Comparison of ENCODE assay signal across 8 cellular contexts in genomic region chr1:226912587-226913176, GRCh38. TPM values are rescaled to one million over a fixed set of nuclear protein-coding genes. Genes with fewer than 3 reads are reported as not detected.
DNase-seq lines count a peak whose midpoint lies in the region; ATAC-seq and TF ChIP-seq lines count a peak whose summit lies in the region.

No MANE protein-coding gene starts in this region.

- peaks cover 4% of the 10 kb centered on the region for H3K36me3 Mint-ChIP-seq in T-helper 2 cell treated with Interferon-gamma antibody and Interleukin-4, amounts not matched to agents 5 μg/mL and 100 μg/mL, for 36 hours (ENCODE audit: low read depth)

- no peak overlapping the region for H3K4me3 Mint-ChIP-seq in T-helper 2 cell treated with Interferon-gamma antibody and Interleukin-4, amounts not matched to agents 5 μg/mL and 100 μg/mL, for 36 hours

- peak in 3 of 5 experiments; percentile 4 to 58 (median 13) for DNase-seq in T-helper 2 cell
- DNase-seq in T-helper 2 cell treated with Interferon-gamma antibody and Interleukin-4, amounts not matched to agents 5 μg/mL and 100 μg/mL, for 36 hours (ENCODE audit: low spot score): no peak
- peak; percentile 66 for DNase-seq in dermis blood vessel endothelial cell
- peak; percentile 56 to 73 for DNase-seq in lung microvascular endothelial cell (ENCODE audit: low read depth in 2 of 2)
- peak; percentile 49 for DNase-seq in stimulated activated naive CD8-positive, alpha-beta T cell treated with anti-CD3 and anti-CD28 coated beads, Interleukin-15, Interleukin-2, amounts not matched to agents 100 U/mL and 50 U/mL, for 24 hours

- TF ChIP-seq CTCF in WI38 (IDR thresholded peaks at IDR 0.05; ENCODE audit: low read depth, low read length): peak; percentile 20; the same call in 1 of the 2 replicates

- no peaks in the 10 kb centered on the region for H3K9me3 Mint-ChIP-seq in T-helper 2 cell treated with Interferon-gamma antibody and Interleukin-4, amounts not matched to agents 5 μg/mL and 100 μg/mL, for 36 hours

- H3K27me3 Mint-ChIP-seq in T-helper 2 cell treated with Interferon-gamma antibody and Interleukin-4, amounts not matched to agents 5 μg/mL and 100 μg/mL, for 36 hours (ENCODE audit: low read depth): no peaks in the 10 kb centered on the region

- ATAC-seq in HG03378 (IDR thresholded peaks at IDR 0.05; ENCODE audit: unreplicated experiment): peak; percentile 43
- ATAC-seq in stimulated activated naive CD8-positive, alpha-beta T cell treated with anti-CD3 and anti-CD28 coated beads, Interleukin-15, Interleukin-2, amounts not matched to agents 100 U/mL and 50 U/mL, for 24 hours: no peak
- no peak for ATAC-seq in HG02763 (IDR thresholded peaks at IDR 0.05; ENCODE audit: unreplicated experiment)

- H3K4me3 ChIP-seq in WI38 (ENCODE audit: low read depth, low read length): no peak overlapping the region

- no peak overlapping the region for H3K27ac Mint-ChIP-seq in T-helper 2 cell treated with Interferon-gamma antibody and Interleukin-4, amounts not matched to agents 5 μg/mL and 100 μg/mL, for 36 hours

- peaks cover 17% of the 10 kb centered on the region for H3K4me1 Mint-ChIP-seq in T-helper 2 cell treated with Interferon-gamma antibody and Interleukin-4, amounts not matched to agents 5 μg/mL and 100 μg/mL, for 36 hours (ENCODE audit: low read depth)

RNA-seq across cellular contexts. Expression of gene COQ8A, which starts 27.4 kb away (rescaled TPM):
- total RNA-seq in dermis blood vessel endothelial cell (25.7 and 37.4 TPM in 2 replicates), lung microvascular endothelial cell (14.2 and 33.3 TPM in 2 replicates)

RNA-seq across cellular contexts. Expression of gene PSEN2, which starts 42.3 kb away (rescaled TPM):
- total RNA-seq in dermis blood vessel endothelial cell: 45.8 and 53.9 TPM in 2 replicates
- 36.4 and 104 TPM in 2 replicates for total RNA-seq in lung microvascular endothelial cell
